In genomic region chr15:42353061-42353460, GRCh38 we compare ENCODE assay signal across 16 cellular contexts.
"Had no signal": no experiment of that assay in that cellular context is flagged by ENCODE, and none has a peak within 500 bp of the region (broad histone marks: within the 10 kb centered on the region; RNA-seq: fewer than 3 reads in every experiment).

No MANE protein-coding gene starts in this region.

- DNase-seq: dermis blood vessel endothelial cell; effector CD4-positive, alpha-beta T cell; effector memory CD4-positive, alpha-beta T cell; foreskin keratinocyte; heart right ventricle; hippocampal formation; left cardiac atrium; left lung; left ventricle myocardium superior; lower lobe of right lung; mucosa of descending colon; naive B cell had no signal

- H3K27ac ChIP-seq: coronary artery, esophagus muscularis mucosa, foreskin keratinocyte, gastroesophageal sphincter, heart right ventricle, left lung, lower lobe of right lung had no signal

- H3K4me3 ChIP-seq: coronary artery, dorsolateral prefrontal cortex, esophagus muscularis mucosa, gastroesophageal sphincter, heart right ventricle, left lung, lower lobe of right lung, mucosa of descending colon had no signal

- H3K9me3 ChIP-seq: esophagus muscularis mucosa, gastroesophageal sphincter, heart right ventricle, left lung, lower lobe of right lung, mucosa of descending colon had no signal

- H3K4me1 ChIP-seq: esophagus muscularis mucosa, gastroesophageal sphincter, heart right ventricle, left lung, lower lobe of right lung had no signal

- H3K27me3 ChIP-seq: dorsolateral prefrontal cortex, esophagus muscularis mucosa, foreskin keratinocyte, gastroesophageal sphincter, heart right ventricle, left lung had no signal

- ATAC-seq: foreskin keratinocyte, gastroesophageal sphincter, heart right ventricle, left lung, left ventricle myocardium superior, lower lobe of right lung, mucosa of descending colon had no signal
